10 cellular contexts compared by ENCODE assay signal in genomic region chr1:35660581-35661473, GRCh38. TPM values are rescaled to one million over a fixed set of nuclear protein-coding genes. Genes with fewer than 3 reads are reported as not detected.
A peak's percentile ranks its signal among the peaks of the same experiment; 100 is the strongest.
DNase-seq lines count a peak whose midpoint lies in the region; ATAC-seq and TF ChIP-seq lines count a peak whose summit lies in the region.
"Had no signal": no experiment of that assay in that cellular context is flagged by ENCODE, and none has a peak within 500 bp of the region (broad histone marks: within the 10 kb centered on the region; RNA-seq: fewer than 3 reads in every experiment).

No MANE protein-coding gene starts in this region.

- H3K4me1 Mint-ChIP-seq in activated CD4-positive, alpha-beta T cell treated with anti-CD3 and anti-CD28 coated beads for 36 hours: no peaks in the 10 kb centered on the region
- no peaks in the 10 kb centered on the region for H3K4me1 Mint-ChIP-seq in CD8-positive, alpha-beta memory T cell

- no peaks in the 10 kb centered on the region for H3K36me3 ChIP-seq in CD8-positive, alpha-beta memory T cell (ENCODE audit: insufficient read depth, low read length)

- H3K4me3 ChIP-seq in fibroblast of mammary gland (ENCODE audit: control insufficient read depth, low read depth, low read length): no peak overlapping the region
- no peak overlapping the region for H3K4me3 ChIP-seq in CD8-positive, alpha-beta memory T cell (ENCODE audit: low read length)

- peaks cover 2% of the 10 kb centered on the region for H3K27me3 Mint-ChIP-seq in activated CD4-positive, alpha-beta T cell treated with anti-CD3 and anti-CD28 coated beads for 36 hours
- H3K27me3 Mint-ChIP-seq in CD8-positive, alpha-beta memory T cell: peaks cover 2 to 10% of the 10 kb centered on the region in 2 donors

- intact Hi-C loops in activated CD4-positive, alpha-beta T cell treated with anti-CD3 and anti-CD28 coated beads for 36 hours (cut with DNase I, micrococcal nuclease): no loop called here

- peak; percentile 15 for DNase-seq in activated CD4-positive, alpha-beta T cell treated with anti-CD3 and anti-CD28 coated beads for 36 hours
- DNase-seq in activated CD4-positive, alpha-beta T cell treated with anti-CD3 and anti-CD28 coated beads, Interleukin-2, amount 50 U/mL, for 4 hours: no peak
- peak; percentile 63 for DNase-seq in RPMI7951 (ENCODE audit: low read depth)
- peak; percentile 64 for DNase-seq in fibroblast of mammary gland (ENCODE audit: low read depth)
- peak; percentile 36 for DNase-seq in retina
- no peak for DNase-seq in CD8-positive, alpha-beta memory T cell
- DNase-seq in activated CD4-positive, CD25-positive, alpha-beta regulatory T cell treated with anti-CD3 and anti-CD28 coated beads, Interleukin-2, amount 50 U/mL, for 72 hours: no peak
- DNase-seq: NCI-H1694 treated with DMSO at 0.1 percent for 48 hours, Right ventricle myocardium superior had no signal

- no peaks in the 10 kb centered on the region for H3K9me3 Mint-ChIP-seq in activated CD4-positive, alpha-beta T cell treated with anti-CD3 and anti-CD28 coated beads for 36 hours (ENCODE audit: low read depth)
- H3K9me3 Mint-ChIP-seq in CD8-positive, alpha-beta memory T cell: peaks cover 0 to 3% (median 0%) of the 10 kb centered on the region in 5 donors

- H3K27ac ChIP-seq in CD8-positive, alpha-beta memory T cell (ENCODE audit: low read depth, low read length): no peak overlapping the region

- POLR2A ChIA-PET in activated CD4-positive, alpha-beta T cell treated with anti-CD3 and anti-CD28 coated beads for 36 hours (lab: Charles Lee): no interaction called here
- POLR2A ChIA-PET in CD8-positive, alpha-beta memory T cell (lab: Charles Lee): no interaction called here

- H3K36me3 Mint-ChIP-seq in activated CD4-positive, alpha-beta T cell treated with anti-CD3 and anti-CD28 coated beads for 36 hours (ENCODE audit: low read depth): no peaks in the 10 kb centered on the region
- H3K36me3 Mint-ChIP-seq in CD8-positive, alpha-beta memory T cell: no peaks in the 10 kb centered on the region

- H3K4me3 Mint-ChIP-seq in activated CD4-positive, alpha-beta T cell treated with anti-CD3 and anti-CD28 coated beads for 36 hours: no peak overlapping the region
- no peak overlapping the region for H3K4me3 Mint-ChIP-seq in CD8-positive, alpha-beta memory T cell

- ATAC-seq in activated CD4-positive, alpha-beta T cell treated with anti-CD3 and anti-CD28 coated beads for 36 hours: no peak
- ATAC-seq in HG03097 (IDR thresholded peaks at IDR 0.05; ENCODE audit: low FRiP score, unreplicated experiment): no peak

- H3K9me3 ChIP-seq in CD8-positive, alpha-beta memory T cell (ENCODE audit: low read length): no peaks in the 10 kb centered on the region

- no peaks in the 10 kb centered on the region for H3K27me3 ChIP-seq in CD8-positive, alpha-beta memory T cell (ENCODE audit: insufficient read depth, low read length, poor library complexity, severe bottlenecking)

- no peaks in the 10 kb centered on the region for H3K4me1 ChIP-seq in CD8-positive, alpha-beta memory T cell (ENCODE audit: insufficient read depth, low read length)

- CTCF ChIA-PET in activated CD4-positive, alpha-beta T cell treated with anti-CD3 and anti-CD28 coated beads for 36 hours (lab: Charles Lee): interaction anchor here (0.6 to 1.2 kb wide), 2 partner anchors 15 to 767 kb away, joined by 3 read pairs; no protein-coding TSS in a partner anchor
- CTCF ChIA-PET in CD8-positive, alpha-beta memory T cell (lab: Charles Lee): no interaction called here

- TF ChIP-seq CTCF in fibroblast of mammary gland (conservative IDR thresholded peaks at IDR 0.05; ENCODE audit: control insufficient read depth, insufficient read depth, low read depth, low read length): no peak

- no peak overlapping the region for H3K27ac Mint-ChIP-seq in activated CD4-positive, alpha-beta T cell treated with anti-CD3 and anti-CD28 coated beads for 36 hours
- peak overlapping the region in 1 of 8 donors; percentile 7 for H3K27ac Mint-ChIP-seq in CD8-positive, alpha-beta memory T cell

RNA-seq across cellular contexts. Expression of gene PSMB2, which starts 19.5 kb away (rescaled TPM):
- total RNA-seq in activated CD4-positive, alpha-beta T cell treated with anti-CD3 and anti-CD28 coated beads for 36 hours: 100 to 1,000 TPM in 1 of 2 experiments, 10 to 100 TPM in 1; 97.1 to 125 TPM
- total RNA-seq in RPMI7951 (2014; rRNA removed; shearing (Covaris generic)): 56.1 and 58.2 TPM in 2 replicates
- 100 to 1,000 TPM; 117 to 119 TPM for total RNA-seq in CD8-positive, alpha-beta memory T cell
- 87.0 TPM for polyA plus RNA-seq in CD8-positive, alpha-beta memory T cell

RNA-seq across cellular contexts. Expression of gene C1orf216, which starts 57.9 kb away (rescaled TPM):
- total RNA-seq in activated CD4-positive, alpha-beta T cell treated with anti-CD3 and anti-CD28 coated beads for 36 hours: 10 to 100 TPM in 1 of 2 experiments, 1 to 10 TPM in 1; 7.4 to 10.9 TPM
- total RNA-seq in RPMI7951 (2014; rRNA removed; shearing (Covaris generic)): 15.1 and 17.8 TPM in 2 replicates
- total RNA-seq in CD8-positive, alpha-beta memory T cell: 10 to 100 TPM; 20.6 to 21.8 TPM
- 15.3 TPM for polyA plus RNA-seq in CD8-positive, alpha-beta memory T cell

Comparison
In these comparisons a context has a peak if more than half of its experiments do, and no peak if none do; other contexts are left out.
1. DNase-seq: peak in activated CD4-positive, alpha-beta T cell treated with anti-CD3 and anti-CD28 coated beads for 36 hours (single experiment), RPMI7951 (single experiment), fibroblast of mammary gland (single experiment) and retina (single experiment); none in activated CD4-positive, alpha-beta T cell treated with anti-CD3 and anti-CD28 coated beads, Interleukin-2, amount 50 U/mL, for 4 hours (0 of 2), CD8-positive, alpha-beta memory T cell (0 of 5) and activated CD4-positive, CD25-positive, alpha-beta regulatory T cell treated with anti-CD3 and anti-CD28 coated beads, Interleukin-2, amount 50 U/mL, for 72 hours (single experiment).